ENCODE assay signal across 8 cellular contexts in genomic region chr19:58581227-58582141, GRCh38. TPM values are rescaled to one million over a fixed set of nuclear protein-coding genes. Genes with fewer than 3 reads are reported as not detected.
DNase-seq lines count a peak whose midpoint lies in the region; ATAC-seq, FAIRE-seq and TF ChIP-seq lines count a peak whose summit lies in the region.

No MANE protein-coding gene starts in this region.

- H3K9me1 ChIP-seq in endothelial cell of umbilical vein (replicated peaks; ENCODE audit: control insufficient read depth, extremely low read depth, insufficient read depth, low read length): no peaks in the 10 kb centered on the region

- DNase-seq in GM04503 (ENCODE audit: low read depth): peak; percentile 49
- DNase-seq in activated CD8-positive, alpha-beta T cell treated with anti-CD3 and anti-CD28 coated beads for 36 hours: peak; percentile 96
- peak; percentile 91 for DNase-seq in endothelial cell of umbilical vein (ENCODE audit: low read depth, low spot score)
- DNase-seq in stimulated activated CD8-positive, alpha-beta memory T cell treated with anti-CD3 and anti-CD28 coated beads, Interleukin-7, amount 100 ng/mL, for 24 hours (ENCODE audit: low read depth): peak; percentile 88
- no peak for DNase-seq in NCI-H2171 (lab: John Stamatoyannopoulos, UW)

- TF ChIP-seq CTCF in activated CD8-positive, alpha-beta T cell treated with anti-CD3 and anti-CD28 coated beads for 36 hours (IDR thresholded peaks at IDR 0.05): peak; percentile 97
- TF ChIP-seq CTCF in endothelial cell of umbilical vein (IDR thresholded peaks at IDR 0.05; ENCODE audit: extremely low read depth in 1 of 2, insufficient read depth in 1 of 2, low read depth in 1 of 2, low read length in 2 of 2): peak; percentile 99 to 100

- H3K9me3 Mint-ChIP-seq in activated CD8-positive, alpha-beta T cell treated with anti-CD3 and anti-CD28 coated beads for 36 hours: no peaks in the 10 kb centered on the region

- BruUV-seq in endothelial cell of umbilical vein (replicated peaks; lab: Mats Ljungman, UMichigan): no TSS peak

- no peak overlapping the region for H3K4me3 Mint-ChIP-seq in activated CD8-positive, alpha-beta T cell treated with anti-CD3 and anti-CD28 coated beads for 36 hours

- H3K9me3 ChIP-seq in endothelial cell of umbilical vein (replicated peaks; ENCODE audit: control insufficient read depth, insufficient read depth, low read length) (no peaks in the 10 kb centered on the region), muscle layer of duodenum (ENCODE audit: control insufficient read depth in 1 of 2, low read length in 2 of 2) (no peaks in the 10 kb centered on the region)

- peaks cover 0 to 16% of the 10 kb centered on the region in 2 experiments for H3K36me3 ChIP-seq in endothelial cell of umbilical vein (ENCODE audit: control insufficient read depth in 2 of 2, extremely low read depth in 1 of 2, insufficient read depth in 2 of 2, low read length in 2 of 2)
- peaks cover 20 to 26% of the 10 kb centered on the region in 2 donors for H3K36me3 ChIP-seq in muscle layer of duodenum (ENCODE audit: control insufficient read depth in 1 of 2, insufficient read depth in 2 of 2, low read length in 2 of 2)

- H4K20me1 ChIP-seq in endothelial cell of umbilical vein (replicated peaks; ENCODE audit: control insufficient read depth, extremely low read depth, insufficient read depth, low read length): no peaks in the 10 kb centered on the region

- H2AFZ ChIP-seq in endothelial cell of umbilical vein (ENCODE audit: low read depth, low read length): peak overlapping the region; percentile 45

- peak overlapping the region; percentile 84 for H3K27ac Mint-ChIP-seq in activated CD8-positive, alpha-beta T cell treated with anti-CD3 and anti-CD28 coated beads for 36 hours

- no peaks in the 10 kb centered on the region for H3K27me3 Mint-ChIP-seq in activated CD8-positive, alpha-beta T cell treated with anti-CD3 and anti-CD28 coated beads for 36 hours

- POLR2A ChIA-PET in activated CD8-positive, alpha-beta T cell treated with anti-CD3 and anti-CD28 coated beads for 36 hours (lab: Charles Lee): interaction anchor here (0.6 to 2.3 kb wide), 11 partner anchors 10 to 1635 kb away, joined by 3 to 19 read pairs (median 5); partner anchors contain the start of genes CHMP2A, TRIM28, UBE2M and ZBTB45
- POLR2A ChIA-PET in endothelial cell of umbilical vein (lab: Charles Lee): interaction anchor here (1.3 kb wide), 1 partner anchor 38 kb away, joined by 3 read pairs; the partner anchor contains the start of gene TRIM28

- peaks cover 10% of the 10 kb centered on the region for H3K79me2 ChIP-seq in endothelial cell of umbilical vein (ENCODE audit: control insufficient read depth, insufficient read depth, low read length)

- intact Hi-C loops in activated CD8-positive, alpha-beta T cell treated with anti-CD3 and anti-CD28 coated beads for 36 hours (cut with micrococcal nuclease): no loop called here
- intact Hi-C loops in endothelial cell of umbilical vein (cut with micrococcal nuclease): loop anchor here (1.0 kb wide), 2 partner anchors 62 to 67 kb away; partner anchors contain the start of gene ZBTB45

- H3K36me3 Mint-ChIP-seq in activated CD8-positive, alpha-beta T cell treated with anti-CD3 and anti-CD28 coated beads for 36 hours (ENCODE audit: low read depth): peaks cover 18% of the 10 kb centered on the region

- H3K27ac ChIP-seq in endothelial cell of umbilical vein (ENCODE audit: insufficient read depth, low read depth, low read length) (no peak overlapping the region), muscle layer of duodenum (ENCODE audit: low read length) (peak overlapping the region; percentile 61)

- CTCF ChIA-PET in activated CD8-positive, alpha-beta T cell treated with anti-CD3 and anti-CD28 coated beads for 36 hours (lab: Charles Lee): interaction anchor here (0.7 to 7.8 kb wide), 16 partner anchors 19 to 251 kb away, joined by 3 to 131 read pairs (median 4); partner anchors contain the start of genes CHMP2A, TRIM28 and ZBTB45
- CTCF ChIA-PET in endothelial cell of umbilical vein (lab: Charles Lee): interaction anchor here (0.6 to 8.9 kb wide), 7 partner anchors 19 to 67 kb away, joined by 3 to 111 read pairs (median 6); partner anchors contain the start of genes CHMP2A, TRIM28 and ZBTB45

- no peak overlapping the region for H3K4me2 ChIP-seq in endothelial cell of umbilical vein (ENCODE audit: insufficient read depth, low read length)

- peak; percentile 78 for ATAC-seq in HG03103 (IDR thresholded peaks at IDR 0.05; ENCODE audit: low read depth, unreplicated experiment)
- peak; percentile 100 for ATAC-seq in activated CD8-positive, alpha-beta T cell treated with anti-CD3 and anti-CD28 coated beads for 36 hours
- no peak for ATAC-seq in GM18858 (IDR thresholded peaks at IDR 0.05; ENCODE audit: unreplicated experiment)

- H3K27me3 ChIP-seq in endothelial cell of umbilical vein (ENCODE audit: control insufficient read depth in 2 of 2, insufficient read depth in 2 of 2, low read length in 2 of 2): no peaks in the 10 kb centered on the region
- no peaks in the 10 kb centered on the region for H3K27me3 ChIP-seq in muscle layer of duodenum (ENCODE audit: low read depth, low read length)

- H3K4me3 ChIP-seq in endothelial cell of umbilical vein (replicated peaks in 1 of 3; ENCODE audit: insufficient read depth in 1 of 3, low read depth in 1 of 3, low read length in 3 of 3) (no peak overlapping the region), muscle layer of duodenum (ENCODE audit: low read depth in 1 of 2, low read length in 2 of 2) (no peak overlapping the region)

- peaks cover 33% of the 10 kb centered on the region for H3K4me1 Mint-ChIP-seq in activated CD8-positive, alpha-beta T cell treated with anti-CD3 and anti-CD28 coated beads for 36 hours (ENCODE audit: low read depth)

- no peak for TF ChIP-seq POLR2A in endothelial cell of umbilical vein (IDR thresholded peaks at IDR 0.05; ENCODE audit: low read depth, low read length)

- FAIRE-seq in endothelial cell of umbilical vein (lab: Jason Lieb, UNC): peak; percentile 96

- peaks cover 3% of the 10 kb centered on the region for H3K4me1 ChIP-seq in endothelial cell of umbilical vein (ENCODE audit: control insufficient read depth, extremely low read depth, insufficient read depth, low read length)
- peaks cover 0 to 13% of the 10 kb centered on the region in 2 donors for H3K4me1 ChIP-seq in muscle layer of duodenum (ENCODE audit: control insufficient read depth in 1 of 2, insufficient read depth in 2 of 2, low read length in 2 of 2)

- dilution Hi-C loops in endothelial cell of umbilical vein (cut with MboI; ENCODE audit: extremely low pct_ligation_motif_present, low sequenced_read_pairs): no loop called here

- H3K9ac ChIP-seq in endothelial cell of umbilical vein (replicated peaks; ENCODE audit: extremely low read depth, insufficient read depth, low read length): no peak overlapping the region

TF ChIP-seq in endothelial cell of umbilical vein, 7 proteins besides CTCF, POLR2A, EP300 and RAD21:
- TF ChIP-seq MYC (IDR thresholded peaks at IDR 0.05; ENCODE audit: low read depth, low read length) (no peak), POLR2AphosphoS5 (IDR thresholded peaks at IDR 0.05; ENCODE audit: insufficient read depth, low read depth, low read length) (peak; percentile 31)

RNA-seq across cellular contexts. Expression of gene MZF1, which starts 8.3 kb away (rescaled TPM):
- total RNA-seq in activated CD8-positive, alpha-beta T cell treated with anti-CD3 and anti-CD28 coated beads for 36 hours: 10 to 100 TPM; 12.1 to 13.4 TPM
- 18.8 and 26.4 TPM in 2 replicates for total RNA-seq in endothelial cell of umbilical vein
- polyA plus RNA-seq in endothelial cell of umbilical vein: 30.8 and 39.1 TPM in 2 replicates
- 5.7 and 9.6 TPM in 2 replicates for polyA plus RNA-seq in endothelial cell of umbilical vein (2011; cell fraction: cytosol; rRNA removed)
- 132 and 152 TPM in 2 replicates for polyA plus RNA-seq in endothelial cell of umbilical vein (2011; cell fraction: nucleus; rRNA removed)
- polyA plus RNA-seq in endothelial cell of umbilical vein (2012): 10.1 and 10.9 TPM in 2 replicates
- polyA minus RNA-seq in endothelial cell of umbilical vein: 18.9 and 19.7 TPM in 2 replicates
- 12.1 TPM for polyA minus RNA-seq in endothelial cell of umbilical vein (2011; cell fraction: cytosol; rRNA and poly(A)+ RNA removed)
- 34.9 and 36.9 TPM in 2 replicates for polyA minus RNA-seq in endothelial cell of umbilical vein (2011; cell fraction: nucleus; rRNA and poly(A)+ RNA removed)

RNA-seq across cellular contexts. Expression of gene UBE2M, which starts 23.1 kb away (rescaled TPM):
- total RNA-seq in activated CD8-positive, alpha-beta T cell treated with anti-CD3 and anti-CD28 coated beads for 36 hours: 100 to 1,000 TPM; 107 to 114 TPM
- total RNA-seq in endothelial cell of umbilical vein: 102 and 106 TPM in 2 replicates
- 86.6 and 87.8 TPM in 2 replicates for polyA plus RNA-seq in endothelial cell of umbilical vein
- polyA plus RNA-seq in endothelial cell of umbilical vein (2011; cell fraction: cytosol; rRNA removed): 88.2 and 98.9 TPM in 2 replicates
- polyA plus RNA-seq in endothelial cell of umbilical vein (2011; cell fraction: nucleus; rRNA removed): 69.9 and 79.3 TPM in 2 replicates
- polyA plus RNA-seq in endothelial cell of umbilical vein (2012): 94.9 and 96.3 TPM in 2 replicates
- 81.4 and 123 TPM in 2 replicates for polyA minus RNA-seq in endothelial cell of umbilical vein
- polyA minus RNA-seq in endothelial cell of umbilical vein (2011; cell fraction: cytosol; rRNA and poly(A)+ RNA removed): 106 TPM
- 19.2 and 22.9 TPM in 2 replicates for polyA minus RNA-seq in endothelial cell of umbilical vein (2011; cell fraction: nucleus; rRNA and poly(A)+ RNA removed)

RNA-seq across cellular contexts. Expression of gene CHMP2A, which starts 26.6 kb away (rescaled TPM):
- total RNA-seq in activated CD8-positive, alpha-beta T cell treated with anti-CD3 and anti-CD28 coated beads for 36 hours: 10 to 100 TPM; 88.3 to 90.0 TPM
- 96.8 and 105 TPM in 2 replicates for total RNA-seq in endothelial cell of umbilical vein
- polyA plus RNA-seq in endothelial cell of umbilical vein: 126 and 150 TPM in 2 replicates
- 177 and 193 TPM in 2 replicates for polyA plus RNA-seq in endothelial cell of umbilical vein (2011; cell fraction: cytosol; rRNA removed)
- polyA plus RNA-seq in endothelial cell of umbilical vein (2011; cell fraction: nucleus; rRNA removed): 97.8 and 107 TPM in 2 replicates
- 117 and 164 TPM in 2 replicates for polyA plus RNA-seq in endothelial cell of umbilical vein (2012)
- polyA minus RNA-seq in endothelial cell of umbilical vein: 114 and 117 TPM in 2 replicates
- 73.7 TPM for polyA minus RNA-seq in endothelial cell of umbilical vein (2011; cell fraction: cytosol; rRNA and poly(A)+ RNA removed)
- polyA minus RNA-seq in endothelial cell of umbilical vein (2011; cell fraction: nucleus; rRNA and poly(A)+ RNA removed): 19.9 and 22.4 TPM in 2 replicates

RNA-seq across cellular contexts. Expression of gene TRIM28, which starts 37.6 kb away (rescaled TPM):
- total RNA-seq in activated CD8-positive, alpha-beta T cell treated with anti-CD3 and anti-CD28 coated beads for 36 hours: 100 to 1,000 TPM; 527 to 550 TPM
- total RNA-seq in endothelial cell of umbilical vein: 377 and 429 TPM in 2 replicates
- 521 and 593 TPM in 2 replicates for polyA plus RNA-seq in endothelial cell of umbilical vein
- polyA plus RNA-seq in endothelial cell of umbilical vein (2011; cell fraction: cytosol; rRNA removed): 366 and 385 TPM in 2 replicates
- 654 and 696 TPM in 2 replicates for polyA plus RNA-seq in endothelial cell of umbilical vein (2011; cell fraction: nucleus; rRNA removed)
- polyA plus RNA-seq in endothelial cell of umbilical vein (2012): 600 and 631 TPM in 2 replicates
- 702 and 1,022 TPM in 2 replicates for polyA minus RNA-seq in endothelial cell of umbilical vein
- polyA minus RNA-seq in endothelial cell of umbilical vein (2011; cell fraction: cytosol; rRNA and poly(A)+ RNA removed): 571 TPM
- polyA minus RNA-seq in endothelial cell of umbilical vein (2011; cell fraction: nucleus; rRNA and poly(A)+ RNA removed): 298 and 308 TPM in 2 replicates
